In genomic region chr3:98612587-98612986, GRCh38 we compare ENCODE assay signal across 8 cellular contexts. TPM values are rescaled to one million over a fixed set of nuclear protein-coding genes. Genes with fewer than 3 reads are reported as not detected.
A peak's percentile ranks its signal among the peaks of the same experiment; 100 is the strongest.
DNase-seq lines count a peak whose midpoint lies in the region; ATAC-seq and TF ChIP-seq lines count a peak whose summit lies in the region.
"Had no signal": no experiment of that assay in that cellular context is flagged by ENCODE, and none has a peak within 500 bp of the region (broad histone marks: within the 10 kb centered on the region; RNA-seq: fewer than 3 reads in every experiment).

No MANE protein-coding gene starts in this region.

- peaks cover 0 to 3% (median 0%) of the 10 kb centered on the region in 7 donors for H3K27me3 ChIP-seq in spleen (replicated peaks in 1 of 7)

- H3K9me3 ChIP-seq in mucosa of descending colon (no peaks in the 10 kb centered on the region), spleen (peaks cover 0 to 22% (median 13%) of the 10 kb centered on the region in 8 donors)

- no peaks in the 10 kb centered on the region for H3K4me1 ChIP-seq in mucosa of descending colon (ENCODE audit: low read depth)
- H3K4me1 ChIP-seq in spleen = no peaks in the 10 kb centered on the region

- intact Hi-C loops in mucosa of descending colon (cut with DNase I, micrococcal nuclease) = no loop called here
- intact Hi-C loops in spleen (cut with DNase I; ENCODE audit: low total_unique reads) = no loop called here

- H3K4me3 ChIP-seq in mucosa of descending colon (no peak overlapping the region), spleen (no peak overlapping the region)

- DNase-seq in NCI-H2171 (lab: John Stamatoyannopoulos, UW) (peak; percentile 2), mucosa of descending colon (peak in 2 of 3 donors; percentile 25 to 30), hepatic stellate cell (ENCODE audit: low spot score) (no peak), NCI-H345 treated with DMSO at 0.1 percent for 48 hours (lab: John Stamatoyannopoulos, UW; ENCODE audit: unreplicated experiment) (no peak), spleen (no peak)
- DNase-seq: IMR-90 had no signal

- ATAC-seq in GM18861 (IDR thresholded peaks at IDR 0.05; ENCODE audit: unreplicated experiment) (peak; percentile 62), HG02571 (IDR thresholded peaks at IDR 0.05; ENCODE audit: unreplicated experiment) (peak; percentile 54), mucosa of descending colon (no peak)

- H3K36me3 ChIP-seq in mucosa of descending colon (ENCODE audit: low read depth) (no peaks in the 10 kb centered on the region), spleen (no peaks in the 10 kb centered on the region)

- H3K27ac ChIP-seq in spleen = peak overlapping the region in 3 of 8 donors; percentile 21 to 65 (median 54)

- no peak for TF ChIP-seq CTCF in mucosa of descending colon (IDR thresholded peaks at IDR 0.05)
- TF ChIP-seq CTCF in spleen (IDR thresholded peaks at IDR 0.05 in 8 of 11, conservative IDR thresholded peaks at IDR 0.05 in 3 of 11) = no peak

- no peak for TF ChIP-seq POLR2A in spleen (IDR thresholded peaks at IDR 0.05)

- 79 to 89% (median 85%) methylated on average over 5 of the region's 5 CpGs for WGBS in spleen, 5 donors

RNA-seq across cellular contexts. Expression of gene CPOX, which starts 19.2 kb away (rescaled TPM):
- total RNA-seq in mucosa of descending colon (10 to 100 TPM; 16.2 to 17.9 (median 17.6) TPM), spleen (10 to 100 TPM; 14.5 to 26.0 (median 18.8) TPM)
- polyA plus RNA-seq in spleen = 10 to 100 TPM in 2 of 3 donors, 1 to 10 TPM in 1; 9.8 to 14.8 (median 14.0) TPM

Comparison
In these comparisons a context has a peak if more than half of its experiments do, and no peak if none do; other contexts are left out.
1. DNase-seq: peak in NCI-H2171 (single experiment) and mucosa of descending colon (2 of 3); none in hepatic stellate cell (single experiment), NCI-H345 treated with DMSO at 0.1 percent for 48 hours (single experiment) and spleen (single experiment).